8 cellular contexts compared by ENCODE assay signal in the genomic region with DNA sequence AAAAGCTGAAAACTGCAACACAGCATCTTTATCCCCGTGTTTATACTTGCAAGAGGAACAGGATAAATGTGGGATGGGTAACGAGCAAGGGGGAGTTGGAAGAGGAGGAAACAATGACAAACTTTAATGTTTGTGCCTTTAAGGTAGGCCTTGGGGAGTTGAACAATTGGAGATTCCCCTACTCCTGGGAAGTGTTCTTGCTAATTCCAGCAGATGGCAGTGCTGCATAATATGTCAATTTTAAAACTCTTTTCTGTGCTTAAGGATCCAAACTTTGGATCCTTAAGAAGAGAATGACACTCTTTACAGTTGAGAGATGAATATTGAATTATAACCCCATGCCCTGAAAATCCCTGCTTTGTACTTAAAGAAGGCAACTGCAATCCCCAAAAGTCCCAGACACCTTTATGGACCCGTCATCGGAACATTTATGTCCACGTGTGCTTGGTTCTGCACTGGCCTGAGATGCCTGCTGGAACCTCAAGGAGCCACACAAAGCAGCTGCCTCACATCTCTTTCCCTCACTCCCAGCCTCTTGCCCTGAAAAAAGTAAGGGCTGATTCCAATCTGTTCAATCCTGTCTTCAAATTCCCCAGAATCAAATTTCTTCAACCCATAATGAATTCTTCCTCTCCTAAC. TPM values are rescaled to one million over a fixed set of nuclear protein-coding genes. Genes with fewer than 3 reads are reported as not detected.
DNase-seq lines count a peak whose midpoint lies in the region; ATAC-seq, FAIRE-seq and TF ChIP-seq lines count a peak whose summit lies in the region.

No MANE protein-coding gene starts in this region.

- H3K27me3 ChIP-seq in AG04450 (ENCODE audit: control insufficient read depth, insufficient read depth, low read length) (no peaks in the 10 kb centered on the region), ascending aorta (no peaks in the 10 kb centered on the region), small intestine (ENCODE audit: control insufficient read depth in 2 of 2, insufficient read depth in 2 of 2, low read length in 2 of 2) (no peaks in the 10 kb centered on the region)

- CTCF ChIA-PET in AG04450 (lab: Charles Lee) = interaction anchor here (1.0 to 2.5 kb wide), 5 partner anchors 9 to 285 kb away, joined by 3 to 20 read pairs (median 6); no protein-coding TSS in a partner anchor

- H3K36me3 ChIP-seq in ascending aorta = no peaks in the 10 kb centered on the region
- H3K36me3 ChIP-seq in small intestine (ENCODE audit: control insufficient read depth in 2 of 2, insufficient read depth in 2 of 2, low read length in 2 of 2) = no peaks in the 10 kb centered on the region

- H3K9me3 ChIP-seq in AG04450 (ENCODE audit: control insufficient read depth, insufficient read depth, low read length) (no peaks in the 10 kb centered on the region), ascending aorta (no peaks in the 10 kb centered on the region), small intestine (ENCODE audit: control insufficient read depth, low read depth) (no peaks in the 10 kb centered on the region)

- no peak for ATAC-seq in HG03039 (IDR thresholded peaks at IDR 0.05; ENCODE audit: unreplicated experiment)

- intact Hi-C loops in ascending aorta (cut with DNase I) = loop anchor here (1.0 to 10.0 kb wide), 4 partner anchors 51 to 276 kb away; partner anchors contain the start of genes KIF20B and PANK1

- FAIRE-seq in small intestine (lab: Jason Lieb, UNC) = no peak

- POLR2A ChIA-PET in AG04450 (lab: Yijun Ruan, JAX) = no interaction called here

- peak; percentile 84 for TF ChIP-seq CTCF in AG04450 (IDR thresholded peaks at IDR 0.05; ENCODE audit: low read depth, low read length)
- TF ChIP-seq CTCF in GM12865 (IDR thresholded peaks at IDR 0.05; ENCODE audit: insufficient read depth, low read depth, low read length, missing control alignments) = peak; percentile 57
- TF ChIP-seq CTCF in ascending aorta (IDR thresholded peaks at IDR 0.05) = peak; percentile 75 to 80 (median 79)

- H3K4me3 ChIP-seq in AG04450 (ENCODE audit: low read depth, low read length) (no peak overlapping the region), GM12865 (ENCODE audit: low read depth, low read length) (no peak overlapping the region), ascending aorta (no peak overlapping the region), small intestine (ENCODE audit: low read depth in 1 of 2, low read length in 2 of 2) (no peak overlapping the region)

- WGBS in small intestine, 3 donors = 55 to 62% (median 59%) methylated on average over 5 of the region's 5 CpGs

- DNase-seq in AG04450 (ENCODE audit: low read depth, low spot score) (peak; percentile 50), GM12865 (ENCODE audit: low read depth) (peak; percentile 58), NCI-H1048 (lab: John Stamatoyannopoulos, UW) (peak; percentile 27), ascending aorta (ENCODE audit: low spot score in 2 of 2) (no peak), hepatic stellate cell (ENCODE audit: low spot score) (peak; percentile 32), small intestine (peak; percentile 66), activated gamma-delta T cell (lab: John Stamatoyannopoulos, UW) (no peak)

- H3K27ac ChIP-seq in AG04450 (ENCODE audit: low read depth, low read length) = no peak overlapping the region
- H3K27ac ChIP-seq in ascending aorta = no peak overlapping the region
- H3K27ac ChIP-seq in small intestine (ENCODE audit: low read depth in 1 of 2, low read length in 1 of 2) = no peak overlapping the region

- H3K4me1 ChIP-seq in ascending aorta (no peaks in the 10 kb centered on the region), small intestine (ENCODE audit: control insufficient read depth in 2 of 2, insufficient read depth in 1 of 2, low read depth in 1 of 2, low read length in 1 of 2) (no peaks in the 10 kb centered on the region)

RNA-seq across cellular contexts. Expression of gene IFIT5, which starts 12.0 kb away (rescaled TPM):
- polyA plus RNA-seq in AG04450 (2011; rRNA removed) (11.2 and 14.9 TPM in 2 replicates), small intestine (1 to 10 TPM; 4.5 to 8.8 (median 7.0) TPM)
- polyA minus RNA-seq in AG04450 (2011; rRNA and poly(A)+ RNA removed) = 7.9 and 12.5 TPM in 2 replicates
- total RNA-seq in ascending aorta = 3.3 TPM

RNA-seq across cellular contexts. Expression of gene IFIT1, which starts 33.9 kb away (rescaled TPM):
- polyA plus RNA-seq in AG04450 (2011; rRNA removed) (24.3 and 32.8 TPM in 2 replicates), small intestine (1 to 10 TPM; 1.4 to 7.5 (median 2.0) TPM)
- 8.0 and 13.1 TPM in 2 replicates for polyA minus RNA-seq in AG04450 (2011; rRNA and poly(A)+ RNA removed)
- total RNA-seq in ascending aorta = 28.5 TPM

RNA-seq across cellular contexts. Expression of gene IFIT1B, which starts 48.5 kb away (rescaled TPM):
- polyA plus RNA-seq in AG04450 (2011; rRNA removed) (not detected in 2 replicates), small intestine (not detected)
- polyA minus RNA-seq in AG04450 (2011; rRNA and poly(A)+ RNA removed) = not detected in 2 replicates
- total RNA-seq in ascending aorta = not detected

Comparison
In these comparisons a context has a peak if more than half of its experiments do, and no peak if none do; other contexts are left out.
1. DNase-seq: peak in AG04450 (single experiment), GM12865 (single experiment), NCI-H1048 (single experiment), hepatic stellate cell (single experiment) and small intestine (single experiment); none in ascending aorta (0 of 2) and activated gamma-delta T cell (single experiment).
2. Peak in every context shown above with its lines, with median percentiles within 50 percentile points of each other: CTCF ChIP-seq.